In genomic region chr19:58388175-58388526, GRCh38 we compare ENCODE assay signal across 8 cellular contexts. TPM values are rescaled to one million over a fixed set of nuclear protein-coding genes. Genes with fewer than 3 reads are reported as not detected.
A peak's percentile ranks its signal among the peaks of the same experiment; 100 is the strongest.
DNase-seq lines count a peak whose midpoint lies in the region; ATAC-seq, FAIRE-seq and TF ChIP-seq lines count a peak whose summit lies in the region.

No MANE protein-coding gene starts in this region.

- H3K4me3 ChIP-seq in suprapubic skin: peak overlapping the region; percentile 66

- POLR2A ChIA-PET in activated CD4-positive, alpha-beta T cell treated with anti-CD3 and anti-CD28 coated beads, Interleukin-2, amount 10 ng/mL, durations not matched to agents 7 days and 5 days (lab: Charles Lee): no interaction called here

- H3K36me3 Mint-ChIP-seq in activated CD4-positive, alpha-beta T cell treated with anti-CD3 and anti-CD28 coated beads, Interleukin-2, amount 10 ng/mL, durations not matched to agents 7 days and 5 days (ENCODE audit: low read depth): peaks cover 35% of the 10 kb centered on the region
- peaks cover 33 to 42% of the 10 kb centered on the region in 2 donors for H3K36me3 Mint-ChIP-seq in activated naive CD4-positive, alpha-beta T cell treated with anti-CD3 and anti-CD28 coated beads, Interleukin-2, amount 50 U/mL, for 72 hours
- H3K36me3 Mint-ChIP-seq in immature natural killer cell: peaks cover 12 to 16% (median 12%) of the 10 kb centered on the region in 3 donors

- 85% methylated on average over 3 of the region's 3 CpGs for WGBS in suprapubic skin

- no peak for ATAC-seq in activated naive CD4-positive, alpha-beta T cell treated with anti-CD3 and anti-CD28 coated beads, Interleukin-2, amount 50 U/mL, for 72 hours

- H3K27ac ChIP-seq in suprapubic skin: no peak overlapping the region

- H3K27me3 ChIP-seq in suprapubic skin: no peaks in the 10 kb centered on the region

- TF ChIP-seq CTCF in suprapubic skin (IDR thresholded peaks at IDR 0.05): no peak

- peak overlapping the region; percentile 97 for H3K4me3 Mint-ChIP-seq in activated CD4-positive, alpha-beta T cell treated with anti-CD3 and anti-CD28 coated beads, Interleukin-2, amount 10 ng/mL, durations not matched to agents 7 days and 5 days
- H3K4me3 Mint-ChIP-seq in immature natural killer cell: peak overlapping the region; percentile 89 to 96 (median 94)

- peaks cover 32% of the 10 kb centered on the region for H3K4me1 ChIP-seq in suprapubic skin

- CTCF ChIA-PET in activated CD4-positive, alpha-beta T cell treated with anti-CD3 and anti-CD28 coated beads, Interleukin-2, amount 10 ng/mL, durations not matched to agents 7 days and 5 days (lab: Charles Lee): interaction anchor here (0.6 to 1.5 kb wide), 2 partner anchors 25 to 96 kb away, joined by 3 read pairs; partner anchors contain the start of gene ZNF497

- H3K9me3 Mint-ChIP-seq in activated CD4-positive, alpha-beta T cell treated with anti-CD3 and anti-CD28 coated beads, Interleukin-2, amount 10 ng/mL, durations not matched to agents 7 days and 5 days: no peaks in the 10 kb centered on the region
- H3K9me3 Mint-ChIP-seq in activated naive CD4-positive, alpha-beta T cell treated with anti-CD3 and anti-CD28 coated beads, Interleukin-2, amount 50 U/mL, for 72 hours: no peaks in the 10 kb centered on the region
- no peaks in the 10 kb centered on the region for H3K9me3 Mint-ChIP-seq in immature natural killer cell

- no peaks in the 10 kb centered on the region for H3K9me3 ChIP-seq in suprapubic skin

- FAIRE-seq in frontal cortex (lab: Jason Lieb, UNC): no peak

- no peak for TF ChIP-seq POLR2A in suprapubic skin (IDR thresholded peaks at IDR 0.05)

- peaks cover 28% of the 10 kb centered on the region for H3K36me3 ChIP-seq in suprapubic skin

- peaks cover 56% of the 10 kb centered on the region for H3K4me1 Mint-ChIP-seq in activated CD4-positive, alpha-beta T cell treated with anti-CD3 and anti-CD28 coated beads, Interleukin-2, amount 10 ng/mL, durations not matched to agents 7 days and 5 days
- peaks cover 34 to 36% of the 10 kb centered on the region in 2 donors for H3K4me1 Mint-ChIP-seq in immature natural killer cell

- peak overlapping the region; percentile 99 for H3K27ac Mint-ChIP-seq in activated CD4-positive, alpha-beta T cell treated with anti-CD3 and anti-CD28 coated beads, Interleukin-2, amount 10 ng/mL, durations not matched to agents 7 days and 5 days
- H3K27ac Mint-ChIP-seq in activated naive CD4-positive, alpha-beta T cell treated with anti-CD3 and anti-CD28 coated beads, Interleukin-2, amount 50 U/mL, for 72 hours: peak overlapping the region; percentile 97
- H3K27ac Mint-ChIP-seq in immature natural killer cell: peak overlapping the region; percentile 96 to 99 (median 96)

- no peak for TF ChIP-seq EP300 in suprapubic skin (IDR thresholded peaks at IDR 0.05)

- no peak for DNase-seq in activated CD4-positive, alpha-beta T cell treated with anti-CD3 and anti-CD28 coated beads, Interleukin-2, amount 10 ng/mL, durations not matched to agents 7 days and 5 days
- DNase-seq in activated CD4-positive, alpha-beta T cell treated with anti-CD3 and anti-CD28 coated beads, Interleukin-2, amount 50 U/mL, for 48 hours: no peak
- DNase-seq in activated naive CD4-positive, alpha-beta T cell treated with anti-CD3 and anti-CD28 coated beads, Interleukin-2, amount 50 U/mL, for 72 hours (ENCODE audit: low spot score in 2 of 2): no peak
- no peak for DNase-seq in immature natural killer cell
- no peak for DNase-seq in suprapubic skin (ENCODE audit: low spot score in 2 of 2)
- DNase-seq in frontal cortex (ENCODE audit: low spot score in 2 of 2): no peak
- DNase-seq in NCI-H1694 treated with DMSO at 0.1 percent for 48 hours (lab: John Stamatoyannopoulos, UW): no peak
- DNase-seq in NCI-H2171 treated with DMSO at 0.1 percent for 48 hours (lab: John Stamatoyannopoulos, UW): no peak

- H3K27me3 Mint-ChIP-seq in activated CD4-positive, alpha-beta T cell treated with anti-CD3 and anti-CD28 coated beads, Interleukin-2, amount 10 ng/mL, durations not matched to agents 7 days and 5 days: no peaks in the 10 kb centered on the region
- H3K27me3 Mint-ChIP-seq in immature natural killer cell (ENCODE audit: low read depth in 3 of 3): peaks cover 10 to 17% (median 14%) of the 10 kb centered on the region in 3 donors

RNA-seq across cellular contexts. Expression of gene RPS5, which starts 1.1 kb away (rescaled TPM):
- total RNA-seq in activated CD4-positive, alpha-beta T cell treated with anti-CD3 and anti-CD28 coated beads, Interleukin-2, amount 10 ng/mL, durations not matched to agents 7 days and 5 days: 1,000 to 10,000 TPM in 1 of 2 experiments, 100 to 1,000 TPM in 1; 918 to 1,077 TPM
- 1,000 to 10,000 TPM; 1,454 to 1,511 TPM for total RNA-seq in activated naive CD4-positive, alpha-beta T cell treated with anti-CD3 and anti-CD28 coated beads, Interleukin-2, amount 50 U/mL, for 72 hours
- 1,000 to 10,000 TPM in 1 of 3 donors, 100 to 1,000 TPM in 2; 558 to 1,355 (median 731) TPM for polyA plus RNA-seq in immature natural killer cell
- total RNA-seq in suprapubic skin: 1,000 to 10,000 TPM; 1,253 to 2,519 (median 2,306) TPM
- total RNA-seq in frontal cortex: 2,200 TPM

RNA-seq across cellular contexts. Expression of gene RNF225, which starts 7.3 kb away (rescaled TPM):
- under 1 TPM; 0.35 to 0.74 TPM for total RNA-seq in activated CD4-positive, alpha-beta T cell treated with anti-CD3 and anti-CD28 coated beads, Interleukin-2, amount 10 ng/mL, durations not matched to agents 7 days and 5 days
- total RNA-seq in activated naive CD4-positive, alpha-beta T cell treated with anti-CD3 and anti-CD28 coated beads, Interleukin-2, amount 50 U/mL, for 72 hours: under 1 TPM; 0.48 to 0.60 TPM
- polyA plus RNA-seq in immature natural killer cell: not detected
- total RNA-seq in suprapubic skin: 10 to 100 TPM in 2 of 4 donors, 1 to 10 TPM in 1, not detected in 1; 3.9 to 13.7 (median 13.6) TPM
- total RNA-seq in frontal cortex: not detected

RNA-seq across cellular contexts. Expression of gene ZNF837, which starts 7.3 kb away (rescaled TPM):
- 1 to 10 TPM; 1.5 to 2.3 TPM for total RNA-seq in activated CD4-positive, alpha-beta T cell treated with anti-CD3 and anti-CD28 coated beads, Interleukin-2, amount 10 ng/mL, durations not matched to agents 7 days and 5 days
- 1 to 10 TPM in 1 of 2 donors, under 1 TPM in 1; 0.48 to 2.1 TPM for total RNA-seq in activated naive CD4-positive, alpha-beta T cell treated with anti-CD3 and anti-CD28 coated beads, Interleukin-2, amount 50 U/mL, for 72 hours
- polyA plus RNA-seq in immature natural killer cell: 1 to 10 TPM; 1.2 to 3.6 (median 1.4) TPM
- total RNA-seq in suprapubic skin (1 to 10 TPM; 2.6 to 6.2 (median 4.3) TPM), frontal cortex (2.4 TPM)

RNA-seq across cellular contexts. Expression of gene ZNF584, which starts 20.3 kb away (rescaled TPM):
- 1 to 10 TPM; 6.7 to 6.8 TPM for total RNA-seq in activated CD4-positive, alpha-beta T cell treated with anti-CD3 and anti-CD28 coated beads, Interleukin-2, amount 10 ng/mL, durations not matched to agents 7 days and 5 days
- total RNA-seq in activated naive CD4-positive, alpha-beta T cell treated with anti-CD3 and anti-CD28 coated beads, Interleukin-2, amount 50 U/mL, for 72 hours: 10 to 100 TPM; 10.4 to 13.9 TPM
- 10 to 100 TPM in 1 of 3 donors, 1 to 10 TPM in 2; 3.4 to 12.2 (median 4.4) TPM for polyA plus RNA-seq in immature natural killer cell
- 10 to 100 TPM; 15.8 to 21.2 (median 17.4) TPM for total RNA-seq in suprapubic skin
- 11.8 TPM for total RNA-seq in frontal cortex

RNA-seq across cellular contexts. Expression of gene ZNF497, which starts 25.6 kb away (rescaled TPM):
- total RNA-seq in activated CD4-positive, alpha-beta T cell treated with anti-CD3 and anti-CD28 coated beads, Interleukin-2, amount 10 ng/mL, durations not matched to agents 7 days and 5 days: 1 to 10 TPM in 1 of 2 experiments, under 1 TPM in 1; 0.98 to 1.4 TPM
- total RNA-seq in activated naive CD4-positive, alpha-beta T cell treated with anti-CD3 and anti-CD28 coated beads, Interleukin-2, amount 50 U/mL, for 72 hours: 1 to 10 TPM in 1 of 2 donors, under 1 TPM in 1; 0.23 to 2.6 TPM
- polyA plus RNA-seq in immature natural killer cell: under 1 TPM; 0.40 to 0.91 (median 0.62) TPM
- total RNA-seq in suprapubic skin (1 to 10 TPM; 2.4 to 4.8 (median 3.4) TPM), frontal cortex (6.1 TPM)
